In the genomic region with DNA sequence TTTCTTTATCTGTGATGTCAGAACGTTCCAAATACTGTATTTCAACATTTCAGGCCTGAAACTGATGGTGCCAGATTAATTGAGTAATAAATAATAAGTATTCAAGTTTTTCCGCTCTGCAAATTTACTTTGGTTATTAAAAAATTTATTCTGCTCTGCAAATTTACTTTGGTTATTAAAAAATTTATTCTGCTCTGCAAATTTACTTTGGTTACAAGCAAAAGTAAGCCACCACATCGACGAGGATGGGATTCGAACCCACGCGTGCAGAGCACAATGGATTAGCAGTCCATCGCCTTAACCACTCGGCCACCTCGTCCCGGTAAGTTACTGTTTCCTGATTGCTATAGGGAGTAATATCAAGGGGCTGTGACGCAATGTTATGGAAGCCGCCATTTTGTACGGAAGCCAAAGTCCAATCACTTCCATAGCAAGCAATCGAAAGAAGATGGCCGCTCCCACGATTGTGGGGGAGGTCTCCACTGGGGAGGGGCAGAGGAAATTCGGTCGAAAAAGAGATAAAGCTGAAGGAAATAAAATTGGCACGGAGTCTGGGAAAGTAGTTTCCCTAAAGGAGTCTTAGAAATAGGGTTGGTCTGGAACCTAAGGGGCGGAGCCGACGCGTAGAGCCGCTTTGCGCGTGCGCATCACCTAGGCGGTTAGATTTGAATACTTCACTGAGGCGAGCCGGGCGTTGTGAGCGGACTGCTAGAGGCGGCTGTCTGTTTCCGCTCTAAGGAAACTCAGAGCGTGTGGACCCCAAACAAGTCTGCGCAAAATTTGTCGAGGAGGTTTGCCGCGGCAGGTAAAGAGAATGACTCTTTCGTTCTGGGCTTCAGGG, we compare ENCODE assay signal across 8 cellular contexts. TPM values are rescaled to one million over a fixed set of nuclear protein-coding genes. Genes with fewer than 3 reads are reported as not detected.
A peak's percentile ranks its signal among the peaks of the same experiment; 100 is the strongest.
DNase-seq lines count a peak whose midpoint lies in the region; ATAC-seq and TF ChIP-seq lines count a peak whose summit lies in the region.

A gene with protein sequence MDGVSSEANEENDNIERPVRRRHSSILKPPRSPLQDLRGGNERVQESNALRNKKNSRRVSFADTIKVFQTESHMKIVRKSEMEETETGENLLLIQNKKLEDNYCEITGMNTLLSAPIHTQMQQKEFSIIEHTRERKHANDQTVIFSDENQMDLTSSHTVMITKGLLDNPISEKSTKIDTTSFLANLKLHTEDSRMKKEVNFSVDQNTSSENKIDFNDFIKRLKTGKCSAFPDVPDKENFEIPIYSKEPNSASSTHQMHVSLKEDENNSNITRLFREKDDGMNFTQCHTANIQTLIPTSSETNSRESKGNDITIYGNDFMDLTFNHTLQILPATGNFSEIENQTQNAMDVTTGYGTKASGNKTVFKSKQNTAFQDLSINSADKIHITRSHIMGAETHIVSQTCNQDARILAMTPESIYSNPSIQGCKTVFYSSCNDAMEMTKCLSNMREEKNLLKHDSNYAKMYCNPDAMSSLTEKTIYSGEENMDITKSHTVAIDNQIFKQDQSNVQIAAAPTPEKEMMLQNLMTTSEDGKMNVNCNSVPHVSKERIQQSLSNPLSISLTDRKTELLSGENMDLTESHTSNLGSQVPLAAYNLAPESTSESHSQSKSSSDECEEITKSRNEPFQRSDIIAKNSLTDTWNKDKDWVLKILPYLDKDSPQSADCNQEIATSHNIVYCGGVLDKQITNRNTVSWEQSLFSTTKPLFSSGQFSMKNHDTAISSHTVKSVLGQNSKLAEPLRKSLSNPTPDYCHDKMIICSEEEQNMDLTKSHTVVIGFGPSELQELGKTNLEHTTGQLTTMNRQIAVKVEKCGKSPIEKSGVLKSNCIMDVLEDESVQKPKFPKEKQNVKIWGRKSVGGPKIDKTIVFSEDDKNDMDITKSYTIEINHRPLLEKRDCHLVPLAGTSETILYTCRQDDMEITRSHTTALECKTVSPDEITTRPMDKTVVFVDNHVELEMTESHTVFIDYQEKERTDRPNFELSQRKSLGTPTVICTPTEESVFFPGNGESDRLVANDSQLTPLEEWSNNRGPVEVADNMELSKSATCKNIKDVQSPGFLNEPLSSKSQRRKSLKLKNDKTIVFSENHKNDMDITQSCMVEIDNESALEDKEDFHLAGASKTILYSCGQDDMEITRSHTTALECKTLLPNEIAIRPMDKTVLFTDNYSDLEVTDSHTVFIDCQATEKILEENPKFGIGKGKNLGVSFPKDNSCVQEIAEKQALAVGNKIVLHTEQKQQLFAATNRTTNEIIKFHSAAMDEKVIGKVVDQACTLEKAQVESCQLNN (N-terminal part only) (plus strand): TSS at position 662 of the 841 bp plus-strand sequence. CDS start 8,683 bp downstream, outside the sequence.

- H3K36me3 ChIP-seq in SK-N-SH (replicated peaks in 1 of 2; ENCODE audit: control insufficient read depth in 1 of 2, insufficient read depth in 2 of 2, low read length in 1 of 2) (no peaks in the 10 kb centered on the region), neutrophil (no peaks in the 10 kb centered on the region)

- TF ChIP-seq EP300 in SK-N-SH (IDR thresholded peaks at IDR 0.05; ENCODE audit: borderline replicate concordance in 1 of 2, low read depth in 1 of 2, low read length in 1 of 2), result no peak

- H2AFZ ChIP-seq in SK-N-SH (ENCODE audit: low read depth), result peak within 1 kb of the TSS; percentile 95

- POLR2A ChIA-PET in SK-N-SH (lab: Yijun Ruan, JAX), result interaction anchor here (0.9 kb wide), 1 partner anchor 101 kb away, joined by 3 read pairs; a partner anchor contains a TSS

- H3K4me1 ChIP-seq in SK-N-SH (ENCODE audit: control insufficient read depth in 1 of 2, insufficient read depth in 2 of 2, low read depth in 1 of 2, low read length in 1 of 2) (no peaks in the 10 kb centered on the region), neutrophil (ENCODE audit: control insufficient read depth in 1 of 2, insufficient read depth in 1 of 2, low read depth in 1 of 2, low read length in 1 of 2) (peaks cover 20% of the 10 kb centered on the region in 2 experiments)

- H3K79me2 ChIP-seq in SK-N-SH (ENCODE audit: insufficient read depth), result peaks cover 44% of the 10 kb centered on the region

- no peak for TF ChIP-seq CTCF in SK-N-SH (IDR thresholded peaks at IDR 0.05)
- no peak for TF ChIP-seq CTCF in neutrophil (IDR thresholded peaks at IDR 0.05)

- peak within 1 kb of the TSS; percentile 94 for H3K4me3 Mint-ChIP-seq in activated naive CD4-positive, alpha-beta T cell treated with anti-CD3 and anti-CD28 coated beads, Interleukin-2, amount 10 ng/mL, durations not matched to agents 7 days and 5 days

- H3K4me1 Mint-ChIP-seq in activated naive CD4-positive, alpha-beta T cell treated with anti-CD3 and anti-CD28 coated beads, Interleukin-2, amount 10 ng/mL, durations not matched to agents 7 days and 5 days, result peaks cover 41% of the 10 kb centered on the region

- H3K9me3 Mint-ChIP-seq in activated naive CD4-positive, alpha-beta T cell treated with anti-CD3 and anti-CD28 coated beads, Interleukin-2, amount 10 ng/mL, durations not matched to agents 7 days and 5 days, result no peaks in the 10 kb centered on the region

- peaks cover 9% of the 10 kb centered on the region for H3K36me3 Mint-ChIP-seq in activated naive CD4-positive, alpha-beta T cell treated with anti-CD3 and anti-CD28 coated beads, Interleukin-2, amount 10 ng/mL, durations not matched to agents 7 days and 5 days

- peak; percentile 72 for ATAC-seq in HG02588 (IDR thresholded peaks at IDR 0.05; ENCODE audit: unreplicated experiment)

- H3K27ac ChIP-seq in SK-N-SH (ENCODE audit: low read depth in 2 of 2, low read length in 1 of 2) (peak within 1 kb of the TSS; percentile 96 to 97), neutrophil (peak within 1 kb of the TSS; percentile 87), substantia nigra (ENCODE audit: low read depth, low read length, poor library complexity, severe bottlenecking) (peak within 1 kb of the TSS; percentile 85)

- peak within 1 kb of the TSS; percentile 97 for H3K27ac Mint-ChIP-seq in activated naive CD4-positive, alpha-beta T cell treated with anti-CD3 and anti-CD28 coated beads, Interleukin-2, amount 10 ng/mL, durations not matched to agents 7 days and 5 days

- H3F3A ChIP-seq in SK-N-SH (replicated peaks; ENCODE audit: insufficient read depth), result peaks cover 5% of the 10 kb centered on the region

- CTCF ChIA-PET in SK-N-SH (lab: Yijun Ruan, JAX), result interaction anchor here (1.2 to 1.3 kb wide), 2 partner anchors 74 to 264 kb away, joined by 5 read pairs; no protein-coding TSS in a partner anchor
- CTCF ChIA-PET in activated naive CD4-positive, alpha-beta T cell treated with anti-CD3 and anti-CD28 coated beads, Interleukin-2, amount 10 ng/mL, durations not matched to agents 7 days and 5 days (lab: Charles Lee), result interaction anchor here (1.2 kb wide), 1 partner anchor 74 kb away, joined by 6 read pairs; no protein-coding TSS in a partner anchor

- H3K4me3 ChIP-seq in SK-N-SH (ENCODE audit: low read depth in 2 of 2, low read length in 1 of 2), result peak within 1 kb of the TSS; percentile 70 to 89
- H3K4me3 ChIP-seq in neutrophil (ENCODE audit: low read depth in 1 of 2, low read length in 1 of 2), result peak within 1 kb of the TSS; percentile 65 to 86

- H3K27me3 ChIP-seq in SK-N-SH (ENCODE audit: insufficient read depth) (no peaks in the 10 kb centered on the region), neutrophil (no peaks in the 10 kb centered on the region)

- H3K9me3 ChIP-seq in SK-N-SH, result no peaks in the 10 kb centered on the region
- no peaks in the 10 kb centered on the region for H3K9me3 ChIP-seq in neutrophil

- DNase-seq in GM04504 (ENCODE audit: low read depth), result peak; percentile 88
- peak; percentile 91 for DNase-seq in NCI-H1092 (lab: John Stamatoyannopoulos, UW)
- peak; percentile 86 for DNase-seq in SK-N-SH
- DNase-seq in activated naive CD4-positive, alpha-beta T cell treated with anti-CD3 and anti-CD28 coated beads, Interleukin-2, amount 10 ng/mL, durations not matched to agents 7 days and 5 days, result peak; percentile 92
- DNase-seq in germinal center (ENCODE audit: low spot score), result peak; percentile 93
- DNase-seq in substantia nigra (lab: John Stamatoyannopoulos, UW), result peak; percentile 46 to 99 (median 89)

- 3% methylated on average over 29 of the region's 41 CpGs for WGBS in SK-N-SH (ENCODE audit: low lambda C conversion rate)

- H3K4me2 ChIP-seq in SK-N-SH, result peak within 1 kb of the TSS; percentile 73

- peaks cover 4% of the 10 kb centered on the region for H3K27me3 Mint-ChIP-seq in activated naive CD4-positive, alpha-beta T cell treated with anti-CD3 and anti-CD28 coated beads, Interleukin-2, amount 10 ng/mL, durations not matched to agents 7 days and 5 days

- no peak for TF ChIP-seq RAD21 in SK-N-SH (IDR thresholded peaks at IDR 0.05; ENCODE audit: low read length)

- no peaks in the 10 kb centered on the region for H4K20me1 ChIP-seq in SK-N-SH (ENCODE audit: insufficient read depth)

- no peaks in the 10 kb centered on the region for H3K9me2 ChIP-seq in SK-N-SH

- H3K9ac ChIP-seq in SK-N-SH, result peak within 1 kb of the TSS; percentile 99

TF ChIP-seq in SK-N-SH, 30 proteins besides CTCF, POLR2A, EP300 and RAD21 (continues in another document):
- peak; percentile 76; the same call in 1 of the 2 replicates for TF ChIP-seq FOSL2 (IDR thresholded peaks at IDR 0.05; ENCODE audit: borderline replicate concordance, low read depth)
- TF ChIP-seq, protein P1, sequence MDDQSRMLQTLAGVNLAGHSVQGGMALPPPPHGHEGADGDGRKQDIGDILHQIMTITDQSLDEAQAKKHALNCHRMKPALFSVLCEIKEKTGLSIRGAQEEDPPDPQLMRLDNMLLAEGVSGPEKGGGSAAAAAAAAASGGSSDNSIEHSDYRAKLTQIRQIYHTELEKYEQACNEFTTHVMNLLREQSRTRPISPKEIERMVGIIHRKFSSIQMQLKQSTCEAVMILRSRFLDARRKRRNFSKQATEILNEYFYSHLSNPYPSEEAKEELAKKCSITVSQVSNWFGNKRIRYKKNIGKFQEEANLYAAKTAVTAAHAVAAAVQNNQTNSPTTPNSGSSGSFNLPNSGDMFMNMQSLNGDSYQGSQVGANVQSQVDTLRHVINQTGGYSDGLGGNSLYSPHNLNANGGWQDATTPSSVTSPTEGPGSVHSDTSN (IDR thresholded peaks at IDR 0.05), result no peak
- TF ChIP-seq, protein P2, sequence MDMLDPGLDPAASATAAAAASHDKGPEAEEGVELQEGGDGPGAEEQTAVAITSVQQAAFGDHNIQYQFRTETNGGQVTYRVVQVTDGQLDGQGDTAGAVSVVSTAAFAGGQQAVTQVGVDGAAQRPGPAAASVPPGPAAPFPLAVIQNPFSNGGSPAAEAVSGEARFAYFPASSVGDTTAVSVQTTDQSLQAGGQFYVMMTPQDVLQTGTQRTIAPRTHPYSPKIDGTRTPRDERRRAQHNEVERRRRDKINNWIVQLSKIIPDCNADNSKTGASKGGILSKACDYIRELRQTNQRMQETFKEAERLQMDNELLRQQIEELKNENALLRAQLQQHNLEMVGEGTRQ (IDR thresholded peaks at IDR 0.05; ENCODE audit: borderline replicate concordance, low read depth, low read length), result no peak

RNA-seq across cellular contexts. Expression of the gene that starts here (rescaled TPM):
- 1.6 and 2.0 TPM in 2 replicates for polyA plus RNA-seq in SK-N-SH (2012; rRNA removed)
- polyA plus RNA-seq in SK-N-SH (2012; cell fraction: cytosol; rRNA removed), result 2.3 and 2.6 TPM in 2 replicates
- 1.2 and 3.0 TPM in 2 replicates for polyA plus RNA-seq in SK-N-SH (2012; cell fraction: nucleus; rRNA removed)

Comparison
In these comparisons a context has a peak if more than half of its experiments do, and no peak if none do; other contexts are left out.
1. Peak in every context shown above with its lines: DNase-seq, ATAC-seq, H3K4me3 ChIP-seq and H3K27ac ChIP-seq.